In the genomic region with DNA sequence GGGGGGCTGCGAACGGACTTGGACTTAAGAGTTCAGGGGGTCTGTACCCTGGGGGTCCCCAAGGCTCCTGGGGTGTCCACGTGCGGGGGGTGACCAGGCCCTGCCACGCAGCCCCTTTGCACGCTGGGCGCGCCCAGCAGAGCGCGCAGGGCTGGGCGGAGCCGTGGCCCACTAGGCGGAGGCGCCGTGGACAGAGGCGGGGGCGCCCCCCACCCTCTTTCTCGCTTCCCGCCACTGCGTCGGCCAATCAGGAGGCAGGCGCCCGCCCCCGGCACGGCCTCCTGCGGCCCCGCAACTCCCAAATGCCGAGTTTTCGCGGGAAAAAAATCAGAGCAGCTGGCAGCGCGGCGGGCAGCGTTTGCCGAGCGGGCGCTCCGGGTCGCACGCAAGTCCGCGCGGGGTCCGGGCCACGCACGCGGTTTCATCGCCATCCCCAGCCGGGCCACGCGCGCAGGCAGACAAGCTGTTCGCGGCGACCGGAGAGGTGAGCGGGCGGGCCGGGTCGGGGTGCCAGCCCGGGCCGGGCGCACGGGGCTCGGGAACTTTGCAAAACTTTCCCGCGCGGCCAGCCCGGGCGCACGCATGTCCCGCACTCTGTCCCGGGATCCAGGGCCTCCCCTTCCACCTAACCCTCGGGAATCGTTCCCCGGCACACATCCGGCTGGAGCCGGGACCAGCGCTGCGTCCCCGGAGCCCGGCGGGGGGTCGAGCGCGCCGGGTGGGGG, we compare ENCODE assay signal across 8 cellular contexts. TPM values are rescaled to one million over a fixed set of nuclear protein-coding genes. Genes with fewer than 3 reads are reported as not detected.
DNase-seq lines count a peak whose midpoint lies in the region; ATAC-seq and TF ChIP-seq lines count a peak whose summit lies in the region.

A gene (plus strand): TSS at position 330 of the 725 bp plus-strand sequence. CDS start 1,385 bp downstream, outside the sequence.

- no peak for TF ChIP-seq CTCF in LNCaP clone FGC (IDR thresholded peaks at IDR 0.05; ENCODE audit: control insufficient read depth, extremely low read depth, insufficient read depth)
- no peak for TF ChIP-seq CTCF in nephron (IDR thresholded peaks at IDR 0.05; ENCODE audit: unreplicated experiment in 3 of 3)

- WGBS in urinary bladder = under 1% methylated on average over 87 of the region's 87 CpGs

- H3K27ac ChIP-seq in CD4-positive, alpha-beta memory T cell (ENCODE audit: low read depth, low read length) = peak within 1 kb of the TSS; percentile 33
- no peak within 1 kb of the TSS for H3K27ac ChIP-seq in duodenal mucosa (ENCODE audit: low read depth, low read length)
- no peak within 1 kb of the TSS for H3K27ac ChIP-seq in urinary bladder (ENCODE audit: low read depth)

- peaks cover 17 to 49% (median 38%) of the 10 kb centered on the region in 4 donors for H3K4me1 Mint-ChIP-seq in CD4-positive, alpha-beta memory T cell
- H3K4me1 Mint-ChIP-seq in T-helper 17 cell = peaks cover 21% of the 10 kb centered on the region
- H3K4me1 Mint-ChIP-seq in nephron = peaks cover 40% of the 10 kb centered on the region

- H3K4me1 ChIP-seq in CD4-positive, alpha-beta memory T cell (ENCODE audit: insufficient read depth, low read length) = peaks cover 50% of the 10 kb centered on the region
- H3K4me1 ChIP-seq in duodenal mucosa (ENCODE audit: control insufficient read depth in 1 of 2, insufficient read depth in 2 of 2, low read length in 2 of 2) (peaks cover 19 to 35% of the 10 kb centered on the region in 2 donors), urinary bladder (ENCODE audit: insufficient read depth) (no peaks in the 10 kb centered on the region)

- H3K4me3 ChIP-seq in CD4-positive, alpha-beta memory T cell (ENCODE audit: low read length in 2 of 2) = peak within 1 kb of the TSS; percentile 49 to 71
- H3K4me3 ChIP-seq in LNCaP clone FGC (ENCODE audit: low read depth, low read length) (peak within 1 kb of the TSS; percentile 57), duodenal mucosa (ENCODE audit: low read depth in 1 of 2, low read length in 2 of 2) (peak within 1 kb of the TSS; percentile 70), urinary bladder (ENCODE audit: low read depth, low read length) (peak within 1 kb of the TSS; percentile 71)

- DNase-seq in CD4-positive, alpha-beta memory T cell = no peak
- DNase-seq in LNCaP clone FGC (ENCODE audit: low read depth) (no peak), T-helper 17 cell (peak in 1 of 3 donors; percentile 16)

- H3K9ac ChIP-seq in duodenal mucosa (ENCODE audit: low read depth in 1 of 2, low read length in 2 of 2) = peak within 1 kb of the TSS; percentile 43 to 70

- intact Hi-C loops in CD4-positive, alpha-beta memory T cell (cut with micrococcal nuclease) = no loop called here

- ATAC-seq in GM19035 (IDR thresholded peaks at IDR 0.05; ENCODE audit: unreplicated experiment) = peak; percentile 19
- ATAC-seq in T-helper 17 cell = no peak
- no peak for ATAC-seq in GM21367 (IDR thresholded peaks at IDR 0.05; ENCODE audit: unreplicated experiment)

- peak within 1 kb of the TSS in 4 of 7 donors; percentile 51 to 98 (median 77) for H3K27ac Mint-ChIP-seq in CD4-positive, alpha-beta memory T cell
- H3K27ac Mint-ChIP-seq in T-helper 17 cell (peak within 1 kb of the TSS; percentile 92), nephron (peak within 1 kb of the TSS in 2 of 3 experiments; percentile 18 to 80)

- CTCF ChIA-PET in CD4-positive, alpha-beta memory T cell (lab: Charles Lee; ENCODE audit: partially characterized antibody) = no interaction called here

- no peaks in the 10 kb centered on the region for H3K27me3 Mint-ChIP-seq in CD4-positive, alpha-beta memory T cell
- H3K27me3 Mint-ChIP-seq in T-helper 17 cell (no peaks in the 10 kb centered on the region), nephron (ENCODE audit: low read depth) (peaks cover 4% of the 10 kb centered on the region)

- no peaks in the 10 kb centered on the region for H3K9me3 Mint-ChIP-seq in CD4-positive, alpha-beta memory T cell
- H3K9me3 Mint-ChIP-seq in nephron = no peaks in the 10 kb centered on the region

- POLR2A ChIA-PET in CD4-positive, alpha-beta memory T cell (lab: Charles Lee; ENCODE audit: partially characterized antibody) = no interaction called here

- no peaks in the 10 kb centered on the region for H3K27me3 ChIP-seq in CD4-positive, alpha-beta memory T cell (ENCODE audit: insufficient read depth, low read length)
- no peaks in the 10 kb centered on the region for H3K27me3 ChIP-seq in duodenal mucosa (ENCODE audit: control insufficient read depth in 1 of 2, insufficient read depth in 2 of 2, low read length in 2 of 2)

- H3K36me3 Mint-ChIP-seq in CD4-positive, alpha-beta memory T cell = peaks cover 0 to 5% of the 10 kb centered on the region in 2 donors
- H3K36me3 Mint-ChIP-seq in T-helper 17 cell (ENCODE audit: low read depth) = no peaks in the 10 kb centered on the region
- peaks cover 11% of the 10 kb centered on the region for H3K36me3 Mint-ChIP-seq in nephron (ENCODE audit: low read depth)

- H3K9me3 ChIP-seq in CD4-positive, alpha-beta memory T cell (ENCODE audit: control insufficient read depth in 1 of 2, low read length in 2 of 2) = no peaks in the 10 kb centered on the region
- H3K9me3 ChIP-seq in T-helper 17 cell (ENCODE audit: control insufficient read depth, low read length, poor library complexity, severe bottlenecking) (no peaks in the 10 kb centered on the region), duodenal mucosa (ENCODE audit: control insufficient read depth in 1 of 2, low read length in 2 of 2) (no peaks in the 10 kb centered on the region)

- peak within 1 kb of the TSS; percentile 84 to 100 (median 92) for H3K4me3 Mint-ChIP-seq in CD4-positive, alpha-beta memory T cell
- H3K4me3 Mint-ChIP-seq in T-helper 17 cell (peak within 1 kb of the TSS; percentile 92), nephron (peak within 1 kb of the TSS; percentile 86 to 95 (median 88))

- H3K36me3 ChIP-seq in CD4-positive, alpha-beta memory T cell (ENCODE audit: insufficient read depth, low read length) = no peaks in the 10 kb centered on the region
- H3K36me3 ChIP-seq in duodenal mucosa (ENCODE audit: control insufficient read depth in 1 of 2, insufficient read depth in 2 of 2, low read length in 2 of 2) (peaks cover 0 to 9% of the 10 kb centered on the region in 2 donors), urinary bladder (ENCODE audit: insufficient read depth) (no peaks in the 10 kb centered on the region)

RNA-seq across cellular contexts. Expression of the gene that starts here (rescaled TPM):
- total RNA-seq in CD4-positive, alpha-beta memory T cell = under 1 TPM; 0.11 to 0.15 TPM
- polyA plus RNA-seq in CD4-positive, alpha-beta memory T cell = under 1 TPM in 1 of 2 donors, not detected in 1; 0.22 TPM
- total RNA-seq in T-helper 17 cell = under 1 TPM; 0.12 to 0.34 TPM
- total RNA-seq in urinary bladder = 8.5 TPM
- polyA plus RNA-seq in urinary bladder = 0.57 TPM
